19 cellular contexts compared by ENCODE assay signal in genomic region chr20:40477805-40478204, GRCh38.
DNase-seq lines count a peak whose midpoint lies in the region; ATAC-seq and TF ChIP-seq lines count a peak whose summit lies in the region.
"Had no signal": no experiment of that assay in that cellular context is flagged by ENCODE, and none has a peak within 500 bp of the region (broad histone marks: within the 10 kb centered on the region; RNA-seq: fewer than 3 reads in every experiment).

No MANE protein-coding gene starts in this region.

- DNase-seq in GM03348 (ENCODE audit: low spot score) (peak; percentile 20), RWPE2 (ENCODE audit: low spot score) (no peak), fibroblast of peridontal ligament (ENCODE audit: extremely low read depth) (peak; percentile 28), suprapubic skin (ENCODE audit: low spot score in 2 of 2) (no peak), NCI-H2171 treated with DMSO at 0.1 percent for 48 hours (lab: John Stamatoyannopoulos, UW) (no peak), medulla oblongata (ENCODE audit: extremely low spot score) (no peak), GM19240 (ENCODE audit: insufficient read length, low spot score) (no peak)
- DNase-seq: DND-41, GF-D8, KG1, NCI-H1048, NCI-H1436 treated with DMSO at 0.1 percent for 48 hours, NCI-H2029 treated with DMSO at 0.1 percent for 48 hours, NCI-H510A treated with DMSO at 0.1 percent for 48 hours, SHP77 treated with DMSO at 0.1 percent for 48 hours had no signal

- peak; percentile 53; the same call in 2 of the 3 replicates for ATAC-seq in RWPE2 (ENCODE audit: low read depth)
- ATAC-seq: HepG2, Panc1, SK-N-SH treated with all-trans-retinoic acid at 6 μM for 48 hours had no signal

- no peak for TF ChIP-seq CTCF in RWPE2 (IDR thresholded peaks at IDR 0.05; ENCODE audit: poor library complexity, severe bottlenecking)
- TF ChIP-seq CTCF in suprapubic skin (IDR thresholded peaks at IDR 0.05), result no peak

- no peak for TF ChIP-seq EP300 in suprapubic skin (IDR thresholded peaks at IDR 0.05)

- H3K27me3 ChIP-seq in RWPE2 (ENCODE audit: insufficient read depth, poor library complexity, severe bottlenecking), result no peaks in the 10 kb centered on the region
- no peaks in the 10 kb centered on the region for H3K27me3 ChIP-seq in suprapubic skin
- H3K27me3 ChIP-seq: BLaER1 treated with 17β-estradiol and CSF1 and Interleukin-3, amounts not matched to agents 10 nM and 100 nM had no signal

- H3K4me3 ChIP-seq in RWPE2 (ENCODE audit: severe bottlenecking) (no peak overlapping the region), suprapubic skin (no peak overlapping the region)
- H3K4me3 ChIP-seq: BLaER1 treated with 17β-estradiol and CSF1 and Interleukin-3, amounts not matched to agents 10 nM and 100 nM had no signal

- H3K27ac ChIP-seq in RWPE2 (ENCODE audit: poor library complexity, severe bottlenecking) (no peak overlapping the region), suprapubic skin (peak overlapping the region; percentile 21)
- H3K27ac ChIP-seq: BLaER1 treated with 17β-estradiol and CSF1 and Interleukin-3, amounts not matched to agents 10 nM and 100 nM had no signal

- H3K9me3 ChIP-seq in RWPE2 (ENCODE audit: severe bottlenecking) (no peaks in the 10 kb centered on the region), suprapubic skin (no peaks in the 10 kb centered on the region)
- H3K9me3 ChIP-seq: BLaER1 treated with 17β-estradiol and CSF1 and Interleukin-3, amounts not matched to agents 10 nM and 100 nM had no signal

- H3K36me3 ChIP-seq in RWPE2 (ENCODE audit: low read depth) (no peaks in the 10 kb centered on the region), suprapubic skin (no peaks in the 10 kb centered on the region)
- H3K36me3 ChIP-seq: BLaER1 treated with 17β-estradiol and CSF1 and Interleukin-3, amounts not matched to agents 10 nM and 100 nM had no signal

- no peaks in the 10 kb centered on the region for H3K4me1 ChIP-seq in RWPE2 (ENCODE audit: insufficient read depth, poor library complexity, severe bottlenecking)
- H3K4me1 ChIP-seq in suprapubic skin, result peaks cover 4% of the 10 kb centered on the region

- WGBS in suprapubic skin, result 52% methylated on average over 3 of the region's 3 CpGs

- TF ChIP-seq POLR2A in suprapubic skin (IDR thresholded peaks at IDR 0.05), result no peak

Comparison
In these comparisons a context has a peak if more than half of its experiments do, and no peak if none do; other contexts are left out.
1. DNase-seq: peak in GM03348 (single experiment) and fibroblast of peridontal ligament (single experiment); none in RWPE2 (single experiment), suprapubic skin (0 of 2), NCI-H2171 treated with DMSO at 0.1 percent for 48 hours (single experiment), medulla oblongata (single experiment) and GM19240 (single experiment).